1 cellular context compared by ENCODE assay signal in genomic region chr2:190677255-190677654, GRCh38.
TF ChIP-seq lines count a peak whose summit lies in the region.

No MANE protein-coding gene starts in this region.

TF ChIP-seq in IMR-90, 13 proteins besides CTCF, POLR2A, EP300 and RAD21 (continued from another document):
- no peak for TF ChIP-seq RCOR1 (IDR thresholded peaks at IDR 0.05; ENCODE audit: insufficient replicate concordance, low read length)
